ENCODE assay signal across 9 cellular contexts in the genomic region with DNA sequence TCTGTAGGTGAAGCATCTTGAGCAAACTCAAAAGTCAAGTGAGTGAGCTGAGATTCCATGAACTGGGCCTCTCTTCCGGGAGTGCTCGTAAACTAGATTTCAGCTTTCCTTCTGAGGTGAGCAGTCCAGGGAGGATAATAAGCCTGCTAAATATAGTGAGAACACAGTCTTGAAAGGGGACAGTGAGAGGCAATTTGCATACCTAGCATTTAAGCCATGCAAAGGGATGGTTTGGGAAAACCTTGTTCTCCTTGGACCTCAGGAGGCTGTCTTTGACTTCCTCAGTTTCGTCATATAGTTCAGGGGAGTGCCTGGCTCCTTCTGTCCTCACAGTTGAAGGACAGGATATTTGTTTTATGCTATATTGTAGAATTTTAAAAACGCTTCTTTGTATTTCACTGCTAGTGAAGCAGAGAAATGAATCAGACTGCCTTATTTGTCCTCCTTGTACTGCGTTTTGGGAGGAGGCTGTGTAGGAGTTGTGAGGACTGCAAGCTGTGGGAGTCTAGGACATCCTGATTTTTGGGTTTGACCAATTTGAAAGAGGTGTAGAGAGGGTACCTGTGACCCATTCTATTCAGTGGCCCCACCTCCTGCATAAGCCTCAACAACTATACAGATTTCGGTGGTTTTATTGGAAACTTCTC. TPM values are rescaled to one million over a fixed set of nuclear protein-coding genes. Genes with fewer than 3 reads are reported as not detected.
DNase-seq lines count a peak whose midpoint lies in the region; FAIRE-seq and TF ChIP-seq lines count a peak whose summit lies in the region.
"Had no signal": no experiment of that assay in that cellular context is flagged by ENCODE, and none has a peak within 500 bp of the region (broad histone marks: within the 10 kb centered on the region; RNA-seq: fewer than 3 reads in every experiment).

No MANE protein-coding gene starts in this region.

- H2AFZ ChIP-seq in Loucy (ENCODE audit: low read length) (no peak overlapping the region), smooth muscle cell (ENCODE audit: low read depth) (no peak overlapping the region)

- H3K36me3 ChIP-seq in Loucy (ENCODE audit: insufficient read depth, low read length) (no peaks in the 10 kb centered on the region), smooth muscle cell (ENCODE audit: low read depth) (no peaks in the 10 kb centered on the region)

- H4K20me1 ChIP-seq in Loucy (ENCODE audit: insufficient read depth, low read length, poor library complexity, severe bottlenecking) (peaks cover 41% of the 10 kb centered on the region), smooth muscle cell (ENCODE audit: low read depth) (no peaks in the 10 kb centered on the region)

- no peak overlapping the region for H3K4me3 ChIP-seq in Loucy (ENCODE audit: low read length, poor library complexity, severe bottlenecking)
- no peak overlapping the region for H3K4me3 ChIP-seq in smooth muscle cell
- H3K4me3 ChIP-seq: lung had no signal

- H3F3A ChIP-seq in Loucy (ENCODE audit: low read depth), result no peaks in the 10 kb centered on the region
- H3F3A ChIP-seq in smooth muscle cell (ENCODE audit: low read depth), result peaks cover 27% of the 10 kb centered on the region

- DNase-seq in GM19239 (ENCODE audit: insufficient read length, low spot score) (no peak), cerebellar cortex (ENCODE audit: low spot score) (peak; percentile 62), smooth muscle cell (lab: John Stamatoyannopoulos, UW; ENCODE audit: unreplicated experiment) (no peak), globus pallidus (ENCODE audit: low spot score) (no peak), NCI-H510A (lab: John Stamatoyannopoulos, UW) (no peak)
- DNase-seq in stimulated activated CD4-positive, alpha-beta T cell treated with anti-CD3 and anti-CD28 coated beads, Interleukin-1b, Interleukin-23, amount 100 ng/mL, for 48 hours, result no peak
- DNase-seq: NCI-H526 had no signal

- TF ChIP-seq CTCF in Loucy (conservative IDR thresholded peaks at IDR 0.05; ENCODE audit: low read length), result no peak
- no peak for TF ChIP-seq CTCF in smooth muscle cell (IDR thresholded peaks at IDR 0.05; ENCODE audit: borderline replicate concordance, insufficient read depth, poor library complexity, severe bottlenecking)

- H3K4me1 ChIP-seq in Loucy (ENCODE audit: insufficient read depth, low read length, poor library complexity, severe bottlenecking) (peaks cover 65% of the 10 kb centered on the region), smooth muscle cell (ENCODE audit: low read depth) (peaks cover 19% of the 10 kb centered on the region)

- peak; percentile 91 for FAIRE-seq in GM19239 (lab: Jason Lieb, UNC)

- WGBS in smooth muscle cell (ENCODE audit: low lambda C conversion rate), result 77% methylated on average over 6 of the region's 6 CpGs

- H3K4me2 ChIP-seq in Loucy (ENCODE audit: low read depth, low read length, poor library complexity, severe bottlenecking) (peak overlapping the region; percentile 46), smooth muscle cell (peak overlapping the region; percentile 0)

- H3K79me2 ChIP-seq in Loucy (ENCODE audit: insufficient read depth, low read length), result peaks cover 100% of the 10 kb centered on the region
- no peaks in the 10 kb centered on the region for H3K79me2 ChIP-seq in smooth muscle cell (ENCODE audit: low read depth)

- H3K27ac ChIP-seq in smooth muscle cell (ENCODE audit: low read depth), result peak overlapping the region; percentile 64

- no peaks in the 10 kb centered on the region for H3K9me2 ChIP-seq in Loucy (replicated peaks; ENCODE audit: low read depth, low read length)

- peak overlapping the region; percentile 7 for H3K9ac ChIP-seq in Loucy (ENCODE audit: low read depth, low read length, poor library complexity, severe bottlenecking)
- H3K9ac ChIP-seq in smooth muscle cell (ENCODE audit: low read depth), result no peak overlapping the region

- H3K27me3 ChIP-seq in Loucy (ENCODE audit: insufficient read depth, low read length, poor library complexity, severe bottlenecking), result no peaks in the 10 kb centered on the region
- H3K27me3 ChIP-seq in smooth muscle cell (ENCODE audit: low read depth), result no peaks in the 10 kb centered on the region

- H3K9me3 ChIP-seq in Loucy (ENCODE audit: insufficient read depth, low read depth, low read length), result no peaks in the 10 kb centered on the region
- no peaks in the 10 kb centered on the region for H3K9me3 ChIP-seq in smooth muscle cell (replicated peaks; ENCODE audit: low read depth)

RNA-seq across cellular contexts. Expression of gene SORL1, which starts 11.7 kb away (rescaled TPM):
- 5.8 and 6.0 TPM in 2 replicates for total RNA-seq in smooth muscle cell
- 1.2 and 2.0 TPM in 2 replicates for polyA plus RNA-seq in smooth muscle cell
